Comparison of ENCODE assay signal across 1 cellular context in genomic region chr1:68205794-68206358, GRCh38.
TF ChIP-seq lines count a peak whose summit lies in the region.

No MANE protein-coding gene starts in this region.

TF ChIP-seq in HepG2, 621 proteins besides CTCF, POLR2A, EP300 and RAD21 (continued from another document):
- TF ChIP-seq CEBPZ (IDR thresholded peaks at IDR 0.05; ENCODE audit: low read length), result no peak
- no peak for TF ChIP-seq RBFOX2 (IDR thresholded peaks at IDR 0.05; ENCODE audit: low read depth, low read length)
- no peak for TF ChIP-seq ZNF609 (CRISPR knock-in tag; IDR thresholded peaks at IDR 0.05; ENCODE audit: borderline replicate concordance)
- no peak for TF ChIP-seq CREBL2 (CRISPR knock-in tag; IDR thresholded peaks at IDR 0.05; ENCODE audit: borderline replicate concordance)
- no peak for TF ChIP-seq ZNF629 (CRISPR knock-in tag; conservative IDR thresholded peaks at IDR 0.05)
- no peak for TF ChIP-seq ZBTB8A (CRISPR knock-in tag; IDR thresholded peaks at IDR 0.05; ENCODE audit: borderline replicate concordance, low read depth)
- no peak for TF ChIP-seq HDAC6 (IDR thresholded peaks at IDR 0.05; ENCODE audit: low read depth, low read length)
- TF ChIP-seq CREB1 (IDR thresholded peaks at IDR 0.05), result peak; percentile 32; the same call in 1 of the 2 replicates
- no peak for TF ChIP-seq CREB1 (CRISPR knock-in tag; IDR thresholded peaks at IDR 0.05)
- no peak for TF ChIP-seq DDIT3 (CRISPR knock-in tag; IDR thresholded peaks at IDR 0.05)
- no peak for TF ChIP-seq HOXA9 (CRISPR knock-in tag; IDR thresholded peaks at IDR 0.05; ENCODE audit: borderline replicate concordance)
- no peak for TF ChIP-seq GMEB2 (CRISPR knock-in tag; IDR thresholded peaks at IDR 0.05; ENCODE audit: low read depth)
- no peak for TF ChIP-seq ZNF281 (CRISPR knock-in tag; IDR thresholded peaks at IDR 0.05; ENCODE audit: borderline replicate concordance)
TF ChIP-seq in HepG2: peak in this region for 2.
